ENCODE assay signal across 1 cellular context in the genomic region with DNA sequence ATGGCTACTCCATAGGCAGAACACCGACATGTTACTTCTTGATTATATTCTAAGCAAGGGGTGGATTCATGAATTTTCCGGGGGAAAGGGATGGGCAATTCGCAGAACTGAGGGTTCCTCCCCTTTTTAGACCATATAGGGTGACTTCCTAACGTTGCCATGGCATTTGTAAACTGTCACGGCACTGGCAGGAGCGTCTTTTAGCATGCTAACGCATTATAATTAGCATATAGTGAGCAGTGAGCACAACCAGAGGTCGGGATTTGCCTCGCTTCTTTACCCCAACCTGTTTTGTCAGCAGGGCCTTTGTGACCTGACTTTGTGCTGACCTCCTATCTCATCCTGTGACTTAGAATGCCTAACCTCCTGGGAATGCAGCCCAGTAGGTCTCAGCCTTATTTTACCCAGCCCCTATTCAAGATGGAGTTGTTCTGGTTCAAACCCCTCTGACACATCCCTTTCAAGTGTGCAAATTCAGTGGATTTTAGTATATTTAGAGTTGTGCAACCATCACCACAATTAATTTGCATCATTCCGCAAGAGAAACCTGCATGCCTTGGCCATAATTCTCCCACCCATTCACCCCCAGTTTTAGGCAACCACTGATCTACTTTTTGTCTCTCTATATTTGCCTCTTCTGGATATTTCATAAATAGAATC.
TF ChIP-seq lines count a peak whose summit lies in the region.

No MANE protein-coding gene starts in this region.

TF ChIP-seq in WTC11, 78 proteins besides CTCF, POLR2A, EP300 and RAD21 (continued from another document):
- TF ChIP-seq, protein P1, sequence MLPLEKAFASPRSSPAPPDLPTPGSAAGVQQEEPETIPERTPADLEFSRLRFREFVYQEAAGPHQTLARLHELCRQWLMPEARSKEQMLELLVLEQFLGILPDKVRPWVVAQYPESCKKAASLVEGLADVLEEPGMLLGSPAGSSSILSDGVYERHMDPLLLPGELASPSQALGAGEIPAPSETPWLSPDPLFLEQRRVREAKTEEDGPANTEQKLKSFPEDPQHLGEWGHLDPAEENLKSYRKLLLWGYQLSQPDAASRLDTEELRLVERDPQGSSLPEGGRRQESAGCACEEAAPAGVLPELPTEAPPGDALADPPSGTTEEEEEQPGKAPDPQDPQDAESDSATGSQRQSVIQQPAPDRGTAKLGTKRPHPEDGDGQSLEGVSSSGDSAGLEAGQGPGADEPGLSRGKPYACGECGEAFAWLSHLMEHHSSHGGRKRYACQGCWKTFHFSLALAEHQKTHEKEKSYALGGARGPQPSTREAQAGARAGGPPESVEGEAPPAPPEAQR (CRISPR knock-in tag; IDR thresholded peaks at IDR 0.05): no peak
- TF ChIP-seq, protein P2, sequence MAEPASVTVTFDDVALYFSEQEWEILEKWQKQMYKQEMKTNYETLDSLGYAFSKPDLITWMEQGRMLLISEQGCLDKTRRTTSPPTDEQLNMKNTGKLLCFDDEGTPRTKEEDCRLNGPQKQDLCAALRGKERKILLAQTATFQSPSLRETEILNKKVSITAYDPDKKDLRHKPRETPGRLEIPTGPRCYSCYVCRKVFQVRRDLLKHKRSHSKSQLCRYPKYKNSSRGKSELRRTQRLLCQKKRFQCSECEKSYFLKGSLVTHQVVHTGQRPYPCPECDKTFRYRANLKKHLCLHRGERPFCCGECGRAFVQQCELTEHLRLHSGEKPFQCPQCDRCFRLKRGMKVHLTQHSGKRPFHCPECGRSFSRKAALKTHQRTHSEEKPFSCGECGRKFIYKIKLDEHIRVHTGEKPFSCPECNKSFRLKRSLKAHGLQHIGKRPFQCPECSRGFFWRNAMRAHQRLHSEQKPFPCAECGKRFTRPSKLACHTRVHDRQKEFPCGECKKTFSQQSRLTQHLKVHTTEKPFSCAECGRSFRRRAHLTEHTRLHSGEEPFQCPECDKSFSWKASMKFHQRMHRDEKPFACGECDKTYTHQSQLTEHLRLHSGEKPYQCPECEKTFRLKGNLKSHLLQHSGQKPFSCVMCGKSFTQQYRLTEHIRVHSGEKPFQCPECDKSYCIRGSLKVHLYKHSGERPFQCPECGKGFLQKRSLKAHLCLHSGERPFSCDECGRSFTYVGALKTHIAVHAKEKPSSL (CRISPR knock-in tag; conservative IDR thresholded peaks at IDR 0.05): no peak
- TF ChIP-seq PRRX2 (CRISPR knock-in tag; IDR thresholded peaks at IDR 0.05): no peak
- no peak for TF ChIP-seq CREM (CRISPR knock-in tag; IDR thresholded peaks at IDR 0.05)
- no peak for TF ChIP-seq SMAD4 (CRISPR knock-in tag; IDR thresholded peaks at IDR 0.05)
- TF ChIP-seq SMAD3 (CRISPR knock-in tag; IDR thresholded peaks at IDR 0.05; ENCODE audit: borderline replicate concordance): no peak
- TF ChIP-seq, protein P3, sequence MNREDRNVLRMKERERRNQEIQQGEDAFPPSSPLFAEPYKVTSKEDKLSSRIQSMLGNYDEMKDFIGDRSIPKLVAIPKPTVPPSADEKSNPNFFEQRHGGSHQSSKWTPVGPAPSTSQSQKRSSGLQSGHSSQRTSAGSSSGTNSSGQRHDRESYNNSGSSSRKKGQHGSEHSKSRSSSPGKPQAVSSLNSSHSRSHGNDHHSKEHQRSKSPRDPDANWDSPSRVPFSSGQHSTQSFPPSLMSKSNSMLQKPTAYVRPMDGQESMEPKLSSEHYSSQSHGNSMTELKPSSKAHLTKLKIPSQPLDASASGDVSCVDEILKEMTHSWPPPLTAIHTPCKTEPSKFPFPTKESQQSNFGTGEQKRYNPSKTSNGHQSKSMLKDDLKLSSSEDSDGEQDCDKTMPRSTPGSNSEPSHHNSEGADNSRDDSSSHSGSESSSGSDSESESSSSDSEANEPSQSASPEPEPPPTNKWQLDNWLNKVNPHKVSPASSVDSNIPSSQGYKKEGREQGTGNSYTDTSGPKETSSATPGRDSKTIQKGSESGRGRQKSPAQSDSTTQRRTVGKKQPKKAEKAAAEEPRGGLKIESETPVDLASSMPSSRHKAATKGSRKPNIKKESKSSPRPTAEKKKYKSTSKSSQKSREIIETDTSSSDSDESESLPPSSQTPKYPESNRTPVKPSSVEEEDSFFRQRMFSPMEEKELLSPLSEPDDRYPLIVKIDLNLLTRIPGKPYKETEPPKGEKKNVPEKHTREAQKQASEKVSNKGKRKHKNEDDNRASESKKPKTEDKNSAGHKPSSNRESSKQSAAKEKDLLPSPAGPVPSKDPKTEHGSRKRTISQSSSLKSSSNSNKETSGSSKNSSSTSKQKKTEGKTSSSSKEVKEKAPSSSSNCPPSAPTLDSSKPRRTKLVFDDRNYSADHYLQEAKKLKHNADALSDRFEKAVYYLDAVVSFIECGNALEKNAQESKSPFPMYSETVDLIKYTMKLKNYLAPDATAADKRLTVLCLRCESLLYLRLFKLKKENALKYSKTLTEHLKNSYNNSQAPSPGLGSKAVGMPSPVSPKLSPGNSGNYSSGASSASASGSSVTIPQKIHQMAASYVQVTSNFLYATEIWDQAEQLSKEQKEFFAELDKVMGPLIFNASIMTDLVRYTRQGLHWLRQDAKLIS (CRISPR knock-in tag; IDR thresholded peaks at IDR 0.05; ENCODE audit: borderline replicate concordance): no peak
- TF ChIP-seq TCF7 (CRISPR knock-in tag; IDR thresholded peaks at IDR 0.05; ENCODE audit: low read depth): no peak
- TF ChIP-seq ZNF317 (CRISPR knock-in tag; IDR thresholded peaks at IDR 0.05; ENCODE audit: borderline replicate concordance, low read depth): no peak
- no peak for TF ChIP-seq NFE2L1 (CRISPR knock-in tag; IDR thresholded peaks at IDR 0.05)
- no peak for TF ChIP-seq ZBTB21 (CRISPR knock-in tag; IDR thresholded peaks at IDR 0.05; ENCODE audit: borderline replicate concordance)
- TF ChIP-seq, protein P4, sequence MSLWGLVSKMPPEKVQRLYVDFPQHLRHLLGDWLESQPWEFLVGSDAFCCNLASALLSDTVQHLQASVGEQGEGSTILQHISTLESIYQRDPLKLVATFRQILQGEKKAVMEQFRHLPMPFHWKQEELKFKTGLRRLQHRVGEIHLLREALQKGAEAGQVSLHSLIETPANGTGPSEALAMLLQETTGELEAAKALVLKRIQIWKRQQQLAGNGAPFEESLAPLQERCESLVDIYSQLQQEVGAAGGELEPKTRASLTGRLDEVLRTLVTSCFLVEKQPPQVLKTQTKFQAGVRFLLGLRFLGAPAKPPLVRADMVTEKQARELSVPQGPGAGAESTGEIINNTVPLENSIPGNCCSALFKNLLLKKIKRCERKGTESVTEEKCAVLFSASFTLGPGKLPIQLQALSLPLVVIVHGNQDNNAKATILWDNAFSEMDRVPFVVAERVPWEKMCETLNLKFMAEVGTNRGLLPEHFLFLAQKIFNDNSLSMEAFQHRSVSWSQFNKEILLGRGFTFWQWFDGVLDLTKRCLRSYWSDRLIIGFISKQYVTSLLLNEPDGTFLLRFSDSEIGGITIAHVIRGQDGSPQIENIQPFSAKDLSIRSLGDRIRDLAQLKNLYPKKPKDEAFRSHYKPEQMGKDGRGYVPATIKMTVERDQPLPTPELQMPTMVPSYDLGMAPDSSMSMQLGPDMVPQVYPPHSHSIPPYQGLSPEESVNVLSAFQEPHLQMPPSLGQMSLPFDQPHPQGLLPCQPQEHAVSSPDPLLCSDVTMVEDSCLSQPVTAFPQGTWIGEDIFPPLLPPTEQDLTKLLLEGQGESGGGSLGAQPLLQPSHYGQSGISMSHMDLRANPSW (CRISPR knock-in tag; conservative IDR thresholded peaks at IDR 0.05; ENCODE audit: low read depth): no peak
- TF ChIP-seq, protein P5, sequence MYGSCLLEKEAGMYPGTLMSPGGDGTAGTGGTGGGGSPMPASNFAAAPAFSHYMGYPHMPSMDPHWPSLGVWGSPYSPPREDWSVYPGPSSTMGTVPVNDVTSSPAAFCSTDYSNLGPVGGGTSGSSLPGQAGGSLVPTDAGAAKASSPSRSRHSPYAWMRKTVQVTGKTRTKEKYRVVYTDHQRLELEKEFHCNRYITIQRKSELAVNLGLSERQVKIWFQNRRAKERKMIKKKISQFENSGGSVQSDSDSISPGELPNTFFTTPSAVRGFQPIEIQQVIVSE (CRISPR knock-in tag; IDR thresholded peaks at IDR 0.05; ENCODE audit: borderline replicate concordance): no peak
- TF ChIP-seq, protein P6, sequence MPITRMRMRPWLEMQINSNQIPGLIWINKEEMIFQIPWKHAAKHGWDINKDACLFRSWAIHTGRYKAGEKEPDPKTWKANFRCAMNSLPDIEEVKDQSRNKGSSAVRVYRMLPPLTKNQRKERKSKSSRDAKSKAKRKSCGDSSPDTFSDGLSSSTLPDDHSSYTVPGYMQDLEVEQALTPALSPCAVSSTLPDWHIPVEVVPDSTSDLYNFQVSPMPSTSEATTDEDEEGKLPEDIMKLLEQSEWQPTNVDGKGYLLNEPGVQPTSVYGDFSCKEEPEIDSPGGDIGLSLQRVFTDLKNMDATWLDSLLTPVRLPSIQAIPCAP (CRISPR knock-in tag; IDR thresholded peaks at IDR 0.05): no peak
- TF ChIP-seq ELF4 (CRISPR knock-in tag; IDR thresholded peaks at IDR 0.05; ENCODE audit: low read depth): no peak
- TF ChIP-seq, protein P7, sequence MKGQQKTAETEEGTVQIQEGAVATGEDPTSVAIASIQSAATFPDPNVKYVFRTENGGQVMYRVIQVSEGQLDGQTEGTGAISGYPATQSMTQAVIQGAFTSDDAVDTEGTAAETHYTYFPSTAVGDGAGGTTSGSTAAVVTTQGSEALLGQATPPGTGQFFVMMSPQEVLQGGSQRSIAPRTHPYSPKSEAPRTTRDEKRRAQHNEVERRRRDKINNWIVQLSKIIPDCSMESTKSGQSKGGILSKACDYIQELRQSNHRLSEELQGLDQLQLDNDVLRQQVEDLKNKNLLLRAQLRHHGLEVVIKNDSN (CRISPR knock-in tag; IDR thresholded peaks at IDR 0.05): no peak
